8 cellular contexts compared by ENCODE assay signal in the genomic region with DNA sequence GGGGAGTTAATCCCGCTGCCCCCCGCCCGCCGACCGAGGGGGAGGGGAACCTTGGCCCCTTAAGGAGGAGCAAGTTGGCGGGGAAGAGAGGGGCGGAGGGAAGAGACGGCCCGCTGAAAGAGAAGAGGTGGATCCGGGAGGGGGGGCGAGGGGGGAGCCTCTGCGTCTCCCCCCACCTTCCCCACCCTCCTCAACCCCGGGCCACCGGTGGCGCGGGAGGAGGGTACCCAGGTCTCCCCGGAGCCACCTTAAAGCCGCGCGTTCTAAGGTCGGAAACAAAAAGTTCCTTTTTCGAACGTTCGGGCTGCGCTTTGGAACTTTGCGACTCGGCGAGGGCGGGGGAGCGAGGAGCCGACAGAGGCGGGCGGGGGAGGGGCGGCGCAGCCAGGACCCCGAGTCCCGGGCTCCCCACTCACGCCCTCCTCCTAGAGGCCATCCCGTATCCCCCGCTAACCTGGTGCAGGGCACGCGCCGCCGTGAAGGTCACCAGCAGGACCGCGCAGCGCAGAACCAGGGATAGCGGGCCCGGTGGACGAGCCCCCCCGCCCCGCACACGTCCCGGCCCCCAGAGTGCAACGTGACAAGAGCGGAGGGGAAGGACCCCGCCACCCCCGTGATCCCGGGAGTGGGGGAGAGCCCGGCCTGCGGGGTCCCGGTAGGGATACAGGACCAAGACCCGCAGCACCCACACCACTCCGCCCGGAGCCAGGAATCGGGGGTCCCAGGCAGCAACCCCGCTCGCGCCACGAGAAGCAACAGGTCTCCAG. TPM values are rescaled to one million over a fixed set of nuclear protein-coding genes. Genes with fewer than 3 reads are reported as not detected.
A peak's percentile ranks its signal among the peaks of the same experiment; 100 is the strongest.
DNase-seq lines count a peak whose midpoint lies in the region; ATAC-seq, FAIRE-seq and TF ChIP-seq lines count a peak whose summit lies in the region.

No MANE protein-coding gene starts in this region.

- no peaks in the 10 kb centered on the region for H3K27me3 Mint-ChIP-seq in progenitor cell of endocrine pancreas

- H2AFZ ChIP-seq in SU-DHL-6 (ENCODE audit: low read depth, low read length, severe bottlenecking), result peak overlapping the region; percentile 65

- H3K4me2 ChIP-seq in SU-DHL-6 (ENCODE audit: low read depth, low read length, poor library complexity, severe bottlenecking), result peak overlapping the region; percentile 90

- H3F3A ChIP-seq in SU-DHL-6 (ENCODE audit: insufficient read depth), result peaks cover 15% of the 10 kb centered on the region; the same call in 1 of the 2 replicates

- peak overlapping the region; percentile 77 for H3K27ac Mint-ChIP-seq in progenitor cell of endocrine pancreas

- H3K9ac ChIP-seq in SU-DHL-6 (ENCODE audit: low read length), result peak overlapping the region; percentile 98

- peaks cover 3% of the 10 kb centered on the region for H3K36me3 Mint-ChIP-seq in progenitor cell of endocrine pancreas (ENCODE audit: insufficient read depth)

- no peaks in the 10 kb centered on the region for H3K36me3 ChIP-seq in SU-DHL-6 (ENCODE audit: low read length)
- H3K36me3 ChIP-seq in left ventricle myocardium inferior, result peaks cover 9% of the 10 kb centered on the region

- no peak for TF ChIP-seq POLR2A in GM12891 (IDR thresholded peaks at IDR 0.05; ENCODE audit: low read depth, low read length)

- FAIRE-seq in GM12891 (lab: Jason Lieb, UNC), result peak; percentile 77

- H3K9me3 ChIP-seq in SU-DHL-6 (ENCODE audit: insufficient read depth, low read length) (no peaks in the 10 kb centered on the region), left ventricle myocardium inferior (replicated peaks) (no peaks in the 10 kb centered on the region)

- no peaks in the 10 kb centered on the region for H3K9me2 ChIP-seq in SU-DHL-6 (replicated peaks; ENCODE audit: insufficient read depth, low read length)

- H3K27me3 ChIP-seq in SU-DHL-6 (ENCODE audit: low read length), result no peaks in the 10 kb centered on the region
- no peaks in the 10 kb centered on the region for H3K27me3 ChIP-seq in left ventricle myocardium inferior (ENCODE audit: low read depth)

- no peak for ATAC-seq in HG02884 (IDR thresholded peaks at IDR 0.05; ENCODE audit: unreplicated experiment)

- H3K27ac ChIP-seq in SU-DHL-6 (ENCODE audit: low read depth, low read length) (peak overlapping the region; percentile 75), left ventricle myocardium inferior (replicated peaks) (peak overlapping the region; percentile 99)

- peaks cover 76% of the 10 kb centered on the region for H3K4me1 ChIP-seq in left ventricle myocardium inferior

- peaks cover 15% of the 10 kb centered on the region; the same call in 1 of the 2 replicates for H3K79me2 ChIP-seq in SU-DHL-6 (ENCODE audit: insufficient read depth, low read length)

- H3K9me3 Mint-ChIP-seq in progenitor cell of endocrine pancreas (ENCODE audit: low read depth), result no peaks in the 10 kb centered on the region

- TF ChIP-seq CTCF in SU-DHL-6 (IDR thresholded peaks at IDR 0.05; ENCODE audit: insufficient read depth, low read length, poor library complexity, severe bottlenecking) (no peak), left ventricle myocardium inferior (IDR thresholded peaks at IDR 0.05; ENCODE audit: borderline replicate concordance) (peak; percentile 28), progenitor cell of endocrine pancreas (IDR thresholded peaks at IDR 0.05; ENCODE audit: unreplicated experiment) (peak; percentile 31)

- peak; percentile 65 for DNase-seq in GM12891 (ENCODE audit: insufficient read length, low spot score)
- peak; percentile 59 for DNase-seq in HK-2 (ENCODE audit: unreplicated experiment)
- DNase-seq in activated naive CD8-positive, alpha-beta T cell treated with anti-CD3 and anti-CD28 coated beads, Interleukin-2, amount 50 U/mL, for 16 hours (ENCODE audit: low read depth, low spot score), result peak; percentile 61
- DNase-seq in left ventricle myocardium inferior, result peak; percentile 79
- peak; percentile 62 for DNase-seq in progenitor cell of endocrine pancreas (ENCODE audit: low spot score, unreplicated experiment)
- peak; percentile 80 for DNase-seq in ureter (ENCODE audit: low spot score)

- intact Hi-C loops in left ventricle myocardium inferior (cut with micrococcal nuclease), result loop anchor here (5.0 kb wide), 1 partner anchor 33 kb away; no protein-coding TSS in a partner anchor

- peaks cover 19% of the 10 kb centered on the region for H3K4me1 Mint-ChIP-seq in progenitor cell of endocrine pancreas (ENCODE audit: low read depth)

- H3K4me3 Mint-ChIP-seq in progenitor cell of endocrine pancreas (ENCODE audit: low read depth), result peak overlapping the region; percentile 76

- no peaks in the 10 kb centered on the region for H4K20me1 ChIP-seq in SU-DHL-6 (ENCODE audit: low read depth, low read length)

- peak overlapping the region; percentile 96 for H3K4me3 ChIP-seq in SU-DHL-6 (ENCODE audit: insufficient read depth, low read length, poor library complexity, severe bottlenecking)
- peak overlapping the region; percentile 97 for H3K4me3 ChIP-seq in left ventricle myocardium inferior

TF ChIP-seq in GM12891, 5 proteins besides CTCF, POLR2A, EP300 and RAD21:
- TF ChIP-seq SPI1 (IDR thresholded peaks at IDR 0.05; ENCODE audit: low read depth, low read length) (no peak), PAX5 (IDR thresholded peaks at IDR 0.05; ENCODE audit: insufficient read depth, low read length, severe bottlenecking) (no peak), POLR2AphosphoS5 (IDR thresholded peaks at IDR 0.05; ENCODE audit: low read depth, low read length) (no peak), TAF1 (IDR thresholded peaks at IDR 0.05; ENCODE audit: low read depth, low read length) (no peak), POU2F2 (IDR thresholded peaks at IDR 0.05; ENCODE audit: low read depth, low read length) (no peak)

RNA-seq across cellular contexts. Expression of a gene that starts 0.7 kb away (rescaled TPM):
- polyA plus RNA-seq in GM12891 (2012; ENCODE audit: low read depth, missing spikeins), result 18.2 TPM
- total RNA-seq in left ventricle myocardium inferior (33.5 TPM), progenitor cell of endocrine pancreas (106 and 111 TPM in 2 replicates), ureter (47.4 TPM)

RNA-seq across cellular contexts. Expression of a gene that starts 11.9 kb away (rescaled TPM):
- 27.4 TPM for polyA plus RNA-seq in GM12891 (2012; ENCODE audit: low read depth, missing spikeins)
- 37.6 TPM for total RNA-seq in left ventricle myocardium inferior
- total RNA-seq in progenitor cell of endocrine pancreas, result 53.0 and 54.7 TPM in 2 replicates
- total RNA-seq in ureter, result 36.4 TPM

RNA-seq across cellular contexts. Expression of a gene that starts 14.8 kb away (rescaled TPM):
- 18.5 TPM for polyA plus RNA-seq in GM12891 (2012; ENCODE audit: low read depth, missing spikeins)
- total RNA-seq in left ventricle myocardium inferior (33.3 TPM), progenitor cell of endocrine pancreas (86.0 and 87.2 TPM in 2 replicates), ureter (83.4 TPM)

RNA-seq across cellular contexts. Expression of a gene that starts 34.2 kb away (rescaled TPM):
- 3.3 TPM for polyA plus RNA-seq in GM12891 (2012; ENCODE audit: low read depth, missing spikeins)
- 5.9 TPM for total RNA-seq in left ventricle myocardium inferior
- 17.6 and 21.1 TPM in 2 replicates for total RNA-seq in progenitor cell of endocrine pancreas
- total RNA-seq in ureter, result 13.2 TPM

RNA-seq across cellular contexts. Expression of a gene that starts 36.8 kb away (rescaled TPM):
- polyA plus RNA-seq in GM12891 (2012; ENCODE audit: low read depth, missing spikeins), result 14.7 TPM
- total RNA-seq in left ventricle myocardium inferior, result 15.8 TPM
- total RNA-seq in progenitor cell of endocrine pancreas, result 35.7 and 38.3 TPM in 2 replicates
- 24.7 TPM for total RNA-seq in ureter
